ENCODE assay signal across 1 cellular context in the genomic region with DNA sequence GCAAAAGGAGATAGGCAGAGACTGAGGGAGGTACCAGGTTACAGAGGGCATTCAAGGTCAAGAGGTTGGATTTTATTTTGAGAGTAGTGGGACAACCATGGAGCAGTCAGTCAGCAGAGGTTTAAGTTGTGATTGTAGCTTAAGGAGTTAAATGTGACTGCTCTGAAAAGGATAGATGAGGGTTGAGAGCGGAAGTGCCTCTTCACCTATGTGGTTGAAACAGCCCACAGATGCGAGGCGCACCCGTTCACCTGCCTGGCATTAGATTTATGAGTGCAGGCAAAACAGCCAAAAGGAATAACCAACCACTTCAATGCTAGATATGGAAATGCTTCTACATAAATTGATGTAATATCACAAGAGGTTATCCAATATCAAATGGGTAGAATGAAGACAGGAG.
TF ChIP-seq lines count a peak whose summit lies in the region.

No MANE protein-coding gene starts in this region.

TF ChIP-seq in IMR-90, 13 proteins besides CTCF, POLR2A, EP300 and RAD21:
- no peak for TF ChIP-seq MAZ (IDR thresholded peaks at IDR 0.05; ENCODE audit: borderline replicate concordance, low read depth, low read length)
- TF ChIP-seq, protein P1, sequence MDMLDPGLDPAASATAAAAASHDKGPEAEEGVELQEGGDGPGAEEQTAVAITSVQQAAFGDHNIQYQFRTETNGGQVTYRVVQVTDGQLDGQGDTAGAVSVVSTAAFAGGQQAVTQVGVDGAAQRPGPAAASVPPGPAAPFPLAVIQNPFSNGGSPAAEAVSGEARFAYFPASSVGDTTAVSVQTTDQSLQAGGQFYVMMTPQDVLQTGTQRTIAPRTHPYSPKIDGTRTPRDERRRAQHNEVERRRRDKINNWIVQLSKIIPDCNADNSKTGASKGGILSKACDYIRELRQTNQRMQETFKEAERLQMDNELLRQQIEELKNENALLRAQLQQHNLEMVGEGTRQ (IDR thresholded peaks at IDR 0.05; ENCODE audit: low read depth, low read length), result no peak
- TF ChIP-seq SMC3 (IDR thresholded peaks at IDR 0.05; ENCODE audit: low read depth, low read length), result no peak
- no peak for TF ChIP-seq MAFK (IDR thresholded peaks at IDR 0.05; ENCODE audit: low read depth, low read length)
- no peak for TF ChIP-seq MXI1 (IDR thresholded peaks at IDR 0.05; ENCODE audit: borderline replicate concordance, low read depth, low read length)
- TF ChIP-seq NFE2L2 (IDR thresholded peaks at IDR 0.05; ENCODE audit: low read depth, low read length), result no peak
- TF ChIP-seq RFX5 (IDR thresholded peaks at IDR 0.05; ENCODE audit: low read depth, low read length), result no peak
- no peak for TF ChIP-seq RCOR1 (IDR thresholded peaks at IDR 0.05; ENCODE audit: insufficient replicate concordance, low read length)
- no peak for TF ChIP-seq CHD1 (IDR thresholded peaks at IDR 0.05; ENCODE audit: low read depth, low read length)
TF ChIP-seq in IMR-90: peak in this region for 0.
